Comparison of ENCODE assay signal across 14 cellular contexts in the genomic region with DNA sequence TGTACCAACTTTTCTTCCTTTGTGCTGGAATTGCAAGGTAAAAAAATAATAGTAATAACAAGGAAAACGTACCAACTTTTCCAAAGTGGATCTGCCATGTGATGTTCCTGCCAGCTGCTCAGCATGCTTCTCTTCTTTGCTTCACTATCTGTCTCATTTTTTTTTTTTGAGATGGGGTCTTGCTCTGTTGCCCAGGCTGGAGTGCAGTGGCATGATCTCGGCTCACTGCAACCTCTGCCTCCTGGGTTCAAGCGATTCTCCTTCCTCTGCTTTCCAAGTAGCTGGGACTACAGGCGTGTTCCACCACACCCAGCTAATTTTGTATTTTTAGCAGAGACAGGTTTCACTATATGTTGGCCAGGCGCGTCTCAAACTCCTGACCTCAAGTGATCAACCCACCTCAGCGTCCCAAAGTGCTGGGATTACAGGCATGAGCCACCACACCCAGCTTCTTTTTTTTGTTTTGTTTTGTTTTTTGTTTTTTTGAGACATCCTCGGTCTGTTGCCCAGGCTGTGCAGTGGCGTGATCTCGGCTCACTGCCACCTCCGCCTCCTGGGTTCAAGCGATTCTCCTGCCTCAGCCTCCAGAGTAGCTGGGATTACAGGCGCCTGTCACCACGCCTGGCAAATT. TPM values are rescaled to one million over a fixed set of nuclear protein-coding genes. Genes with fewer than 3 reads are reported as not detected.
DNase-seq lines count a peak whose midpoint lies in the region; ATAC-seq, FAIRE-seq and TF ChIP-seq lines count a peak whose summit lies in the region.
"Not testable (repeated sequence)": the region's sequence is repeated elsewhere in the genome, so short reads cannot be mapped to it uniquely, and the experiment has no call there.
"Had no signal": no experiment of that assay in that cellular context is flagged by ENCODE, and none has a peak within 500 bp of the region (broad histone marks: within the 10 kb centered on the region; RNA-seq: fewer than 3 reads in every experiment).

No MANE protein-coding gene starts in this region.

- peak overlapping the region; percentile 88 for H3K4me2 ChIP-seq in OCI-LY7 (ENCODE audit: low read length)

- not testable (repeated sequence) for H3K9me3 Mint-ChIP-seq in CD14-positive monocyte; activated T-helper 2 cell treated with anti-CD3 and anti-CD28 coated beads, Interferon-gamma antibody, Interleukin-2, Interleukin-4, amounts not matched to agents 10 μg/mL and 5 μg/mL and 100 μg/mL, durations not matched to agents 14 hours and 24 hours and 36 hours; chondrocyte (ENCODE audit: low read depth); naive thymus-derived CD8-positive, alpha-beta T cell

- H3K27me3 Mint-ChIP-seq in CD14-positive monocyte (ENCODE audit: low read depth in 3 of 3); activated T-helper 2 cell treated with anti-CD3 and anti-CD28 coated beads, Interferon-gamma antibody, Interleukin-2, Interleukin-4, amounts not matched to agents 10 μg/mL and 5 μg/mL and 100 μg/mL, durations not matched to agents 14 hours and 24 hours and 36 hours (ENCODE audit: low read depth); chondrocyte (ENCODE audit: low read depth); naive thymus-derived CD8-positive, alpha-beta T cell: not testable (repeated sequence)

- 64 to 66% methylated on average over 7 to 14 of the region's 14 CpGs for WGBS in transverse colon (ENCODE audit: low coverage in 1 of 2), 2 donors

- peak; percentile 75 for FAIRE-seq in GM18507 (lab: Jason Lieb, UNC)

- not testable (repeated sequence) for H3K27me3 ChIP-seq in transverse colon

- POLR2A ChIA-PET in OCI-LY7 (lab: Charles Lee) = interaction anchor here (1.2 to 2.5 kb wide), 2 partner anchors 12 to 27 kb away, joined by 3 to 21 read pairs; partner anchors contain the start of gene VAV1
- POLR2A ChIA-PET in naive thymus-derived CD8-positive, alpha-beta T cell (lab: Charles Lee) = interaction anchor here (0.6 to 5.8 kb wide), 11 partner anchors 9 to 1012 kb away, joined by 3 to 109 read pairs (median 10); partner anchors contain the start of genes GPR108, SH2D3A and VAV1

- intact Hi-C loops in CD14-positive monocyte (cut with micrococcal nuclease); OCI-LY7 (cut with micrococcal nuclease; ENCODE audit: unreplicated experiment); transverse colon (cut with DNase I; ENCODE audit: low total_unique reads): not testable (repeated sequence)
- intact Hi-C loops in activated T-helper 2 cell treated with anti-CD3 and anti-CD28 coated beads, Interferon-gamma antibody, Interleukin-2, Interleukin-4, amounts not matched to agents 10 μg/mL and 5 μg/mL and 100 μg/mL, durations not matched to agents 14 hours and 24 hours and 36 hours (cut with micrococcal nuclease) = loop anchor here (1.0 kb wide), 1 partner anchor 63 kb away; no protein-coding TSS in a partner anchor

- not testable (repeated sequence) for H4K20me1 ChIP-seq in OCI-LY7 (ENCODE audit: insufficient read depth, low read length)

- not testable (repeated sequence) for TF ChIP-seq POLR2A in transverse colon (IDR thresholded peaks at IDR 0.05)

- BruUV-seq in OCI-LY7 (replicated peaks; lab: Mats Ljungman, UMichigan) = not testable (repeated sequence)

- not testable (repeated sequence) for H2AFZ ChIP-seq in OCI-LY7 (ENCODE audit: low read length)

- TF ChIP-seq CTCF in CD14-positive monocyte (IDR thresholded peaks at IDR 0.05); OCI-LY7 (conservative IDR thresholded peaks at IDR 0.05; ENCODE audit: low read length); chondrocyte (IDR thresholded peaks at IDR 0.05); transverse colon (IDR thresholded peaks at IDR 0.05): not testable (repeated sequence)

- H3K27ac Mint-ChIP-seq in CD14-positive monocyte = peak overlapping the region; percentile 98 to 100 (median 99)
- H3K27ac Mint-ChIP-seq in activated T-helper 2 cell treated with anti-CD3 and anti-CD28 coated beads, Interferon-gamma antibody, Interleukin-2, Interleukin-4, amounts not matched to agents 10 μg/mL and 5 μg/mL and 100 μg/mL, durations not matched to agents 14 hours and 24 hours and 36 hours = peak overlapping the region; percentile 97
- peak overlapping the region; percentile 96 for H3K27ac Mint-ChIP-seq in chondrocyte (ENCODE audit: unreplicated experiment)
- peak overlapping the region; percentile 91 to 99 (median 97) for H3K27ac Mint-ChIP-seq in naive thymus-derived CD8-positive, alpha-beta T cell

- H3K4me3 ChIP-seq in OCI-LY7 (ENCODE audit: low read depth, low read length, poor library complexity, severe bottlenecking) = peak overlapping the region; percentile 66
- H3K4me3 ChIP-seq in transverse colon = not testable (repeated sequence)

- CTCF ChIA-PET in OCI-LY7 (lab: Charles Lee; ENCODE audit: unreplicated experiment) = interaction anchor here (0.9 to 1.4 kb wide), 2 partner anchors 8 to 28 kb away, joined by 4 read pairs; partner anchors contain the start of gene VAV1

- H3K9me2 ChIP-seq in OCI-LY7 (ENCODE audit: insufficient read depth, low read length) = not testable (repeated sequence)

- H3K36me3 Mint-ChIP-seq in CD14-positive monocyte = peaks cover 19 to 32% of the 10 kb centered on the region in 2 donors
- peaks cover 39% of the 10 kb centered on the region for H3K36me3 Mint-ChIP-seq in activated T-helper 2 cell treated with anti-CD3 and anti-CD28 coated beads, Interferon-gamma antibody, Interleukin-2, Interleukin-4, amounts not matched to agents 10 μg/mL and 5 μg/mL and 100 μg/mL, durations not matched to agents 14 hours and 24 hours and 36 hours (ENCODE audit: low read depth)
- H3K36me3 Mint-ChIP-seq in chondrocyte (ENCODE audit: low read depth) = not testable (repeated sequence)
- peaks cover 0 to 28% (median 0%) of the 10 kb centered on the region in 3 donors for H3K36me3 Mint-ChIP-seq in naive thymus-derived CD8-positive, alpha-beta T cell

- not testable (repeated sequence) for H3K9me3 ChIP-seq in OCI-LY7 (ENCODE audit: low read length); transverse colon

- H3K4me1 Mint-ChIP-seq in CD14-positive monocyte (peaks cover 81% of the 10 kb centered on the region), chondrocyte (ENCODE audit: low read depth) (peaks cover 30% of the 10 kb centered on the region)
- peaks cover 47% of the 10 kb centered on the region for H3K4me1 Mint-ChIP-seq in activated T-helper 2 cell treated with anti-CD3 and anti-CD28 coated beads, Interferon-gamma antibody, Interleukin-2, Interleukin-4, amounts not matched to agents 10 μg/mL and 5 μg/mL and 100 μg/mL, durations not matched to agents 14 hours and 24 hours and 36 hours (ENCODE audit: low read depth)
- H3K4me1 Mint-ChIP-seq in naive thymus-derived CD8-positive, alpha-beta T cell = peaks cover 42 to 86% (median 83%) of the 10 kb centered on the region in 4 donors

- TF ChIP-seq EP300 in transverse colon (IDR thresholded peaks at IDR 0.05; ENCODE audit: low read depth) = not testable (repeated sequence)

- not testable (repeated sequence) for DNase-seq in CD14-positive monocyte (ENCODE audit: low spot score); GM18507 (ENCODE audit: extremely low spot score, insufficient read length, low read depth); OCI-LY7 (ENCODE audit: low spot score); chondrocyte (ENCODE audit: low spot score); naive thymus-derived CD8-positive, alpha-beta T cell; transverse colon
- DNase-seq in activated CD4-positive, alpha-beta T cell treated with anti-CD3 and anti-CD28 coated beads for 48 hours = peak; percentile 25
- peak; percentile 22 for DNase-seq in activated T-helper 2 cell treated with anti-CD3 and anti-CD28 coated beads, Interferon-gamma antibody, Interleukin-2, Interleukin-4, amounts not matched to agents 10 μg/mL and 5 μg/mL and 100 μg/mL, durations not matched to agents 14 hours and 24 hours and 36 hours (ENCODE audit: low spot score)

- not testable (repeated sequence) for ATAC-seq in naive thymus-derived CD8-positive, alpha-beta T cell

- peak overlapping the region; percentile 94 for H3K27ac ChIP-seq in OCI-LY7 (ENCODE audit: low read depth, low read length, poor library complexity, severe bottlenecking)
- peak overlapping the region in 3 of 4 donors; percentile 65 to 82 (median 76) for H3K27ac ChIP-seq in transverse colon

- H3K79me2 ChIP-seq in OCI-LY7 (ENCODE audit: insufficient read depth, low read depth, low read length) = peaks cover 78% of the 10 kb centered on the region

- peaks cover 76% of the 10 kb centered on the region for H3K4me1 ChIP-seq in OCI-LY7 (ENCODE audit: insufficient read depth, low read length, poor library complexity, severe bottlenecking)
- not testable (repeated sequence) for H3K4me1 ChIP-seq in transverse colon

- in situ Hi-C loops in transverse colon (cut with MboI; ENCODE audit: low pct_ligation_motif_present in 1 of 4, low pct_unique_long_range_greater_than_20kb in 1 of 4, low sequenced_read_pairs in 3 of 4) = not testable (repeated sequence)

- H3K36me3 ChIP-seq in OCI-LY7 (ENCODE audit: insufficient read depth, low read length) = peaks cover 31% of the 10 kb centered on the region
- H3K36me3 ChIP-seq in transverse colon = not testable (repeated sequence)

- H3K4me3 Mint-ChIP-seq in CD14-positive monocyte (peak overlapping the region; percentile 76 to 92), chondrocyte (ENCODE audit: unreplicated experiment) (peak overlapping the region; percentile 59)
- H3K4me3 Mint-ChIP-seq in activated T-helper 2 cell treated with anti-CD3 and anti-CD28 coated beads, Interferon-gamma antibody, Interleukin-2, Interleukin-4, amounts not matched to agents 10 μg/mL and 5 μg/mL and 100 μg/mL, durations not matched to agents 14 hours and 24 hours and 36 hours (ENCODE audit: low read depth) = peak overlapping the region; percentile 85
- peak overlapping the region; percentile 85 to 99 (median 88) for H3K4me3 Mint-ChIP-seq in naive thymus-derived CD8-positive, alpha-beta T cell

RNA-seq across cellular contexts. Expression of gene VAV1, which starts 27.8 kb away (rescaled TPM):
- 10 to 100 TPM; 21.3 to 30.2 TPM for polyA plus RNA-seq in CD14-positive monocyte
- total RNA-seq in OCI-LY7 (2014; rRNA removed; shearing (Covaris generic)) = 76.1 and 90.7 TPM in 2 replicates
- total RNA-seq in OCI-LY7 (2022) = 92.7 and 107 TPM in 2 replicates
- total RNA-seq in activated T-helper 2 cell treated with anti-CD3 and anti-CD28 coated beads, Interferon-gamma antibody, Interleukin-2, Interleukin-4, amounts not matched to agents 10 μg/mL and 5 μg/mL and 100 μg/mL, durations not matched to agents 14 hours and 24 hours and 36 hours = 68.9 and 69.7 TPM in 2 replicates
- not detected in 3 replicates for total RNA-seq in chondrocyte
- total RNA-seq in naive thymus-derived CD8-positive, alpha-beta T cell = 10 to 100 TPM; 79.5 to 85.0 TPM
- polyA plus RNA-seq in naive thymus-derived CD8-positive, alpha-beta T cell = 10 to 100 TPM; 18.7 to 27.9 (median 19.9) TPM
- total RNA-seq in transverse colon = 10 to 100 TPM in 1 of 4 donors, 1 to 10 TPM in 2, under 1 TPM in 1; 0.60 to 10.8 (median 6.0) TPM
- total RNA-seq: fibroblast of villous mesenchyme, G401, HepG2, HFFc6, M059J, progenitor cell of endocrine pancreas had no signal
- polyA plus RNA-seq: HepG2 had no signal

RNA-seq across cellular contexts. Expression of gene SH2D3A, which starts 33.0 kb away (rescaled TPM):
- polyA plus RNA-seq in CD14-positive monocyte = not detected
- total RNA-seq in OCI-LY7 (2014; rRNA removed; shearing (Covaris generic)) = 7.8 and 8.5 TPM in 2 replicates
- total RNA-seq in OCI-LY7 (2022) = 9.8 and 13.3 TPM in 2 replicates
- total RNA-seq in activated T-helper 2 cell treated with anti-CD3 and anti-CD28 coated beads, Interferon-gamma antibody, Interleukin-2, Interleukin-4, amounts not matched to agents 10 μg/mL and 5 μg/mL and 100 μg/mL, durations not matched to agents 14 hours and 24 hours and 36 hours = 7.7 and 8.7 TPM in 2 replicates
- 0.41 to 0.52 TPM in 2 of 3 replicates, not detected in the other for total RNA-seq in chondrocyte
- total RNA-seq in naive thymus-derived CD8-positive, alpha-beta T cell = 10 to 100 TPM; 45.8 to 46.5 TPM
- polyA plus RNA-seq in naive thymus-derived CD8-positive, alpha-beta T cell = 10 to 100 TPM; 23.0 to 47.3 (median 35.7) TPM
- total RNA-seq in transverse colon = 100 to 1,000 TPM in 1 of 4 donors, 10 to 100 TPM in 3; 41.4 to 127 (median 55.5) TPM
- total RNA-seq: HFFc6, M059J had no signal
